1 cellular context compared by ENCODE assay signal in the genomic region with DNA sequence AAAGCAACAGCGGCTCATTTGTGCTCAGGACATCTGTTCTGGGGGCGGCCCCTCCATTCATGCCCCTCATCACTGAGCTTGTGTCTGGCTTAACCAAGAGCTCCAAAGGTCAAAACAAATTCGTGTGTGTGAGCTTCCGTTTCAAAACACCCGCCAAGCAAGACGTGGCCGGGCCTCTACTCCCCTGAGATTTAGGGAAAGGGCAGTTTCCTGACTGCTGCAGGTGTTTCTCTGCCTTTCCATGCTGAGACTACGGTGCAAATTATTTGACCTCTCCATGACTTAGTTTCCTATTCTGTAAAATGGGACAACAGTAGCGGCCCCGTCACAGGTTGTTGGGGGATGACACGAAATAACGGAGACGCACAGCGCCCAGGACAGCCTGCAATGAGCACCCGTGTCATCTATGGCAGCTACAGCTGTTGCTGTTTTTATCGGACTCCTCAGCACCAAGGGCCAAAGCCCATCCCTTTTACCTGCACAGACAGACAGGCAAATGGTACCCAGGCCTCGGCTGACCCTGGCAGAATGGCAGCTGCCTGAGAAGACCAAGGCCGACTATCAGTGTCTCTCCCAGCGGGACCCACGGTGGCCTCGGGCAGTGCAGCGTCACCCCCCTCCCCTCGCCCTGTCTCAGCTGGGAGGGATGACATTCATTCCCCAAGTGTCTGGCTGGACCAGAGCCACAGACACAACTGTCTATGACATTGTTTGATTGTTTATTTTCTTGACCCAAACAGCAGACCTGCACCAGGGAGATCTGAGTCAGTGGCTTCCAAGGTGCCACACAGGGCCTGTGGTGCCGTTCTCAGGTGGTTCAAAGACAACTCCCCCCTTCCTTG.
TF ChIP-seq lines count a peak whose summit lies in the region.

No MANE protein-coding gene starts in this region.

TF ChIP-seq in H1, 55 proteins besides CTCF, POLR2A, EP300 and RAD21:
- no peak for TF ChIP-seq KDM1A (IDR thresholded peaks at IDR 0.05; ENCODE audit: borderline replicate concordance, low read length)
- TF ChIP-seq SP2 (IDR thresholded peaks at IDR 0.05; ENCODE audit: low read length): no peak
- no peak for TF ChIP-seq POU5F1 (IDR thresholded peaks at IDR 0.05; ENCODE audit: low read depth, low read length)
- TF ChIP-seq GTF2F1 (IDR thresholded peaks at IDR 0.05; ENCODE audit: borderline replicate concordance, low read depth, low read length): no peak
- no peak for TF ChIP-seq NRF1 (IDR thresholded peaks at IDR 0.05; ENCODE audit: low read depth, low read length)
- no peak for TF ChIP-seq CEBPB (IDR thresholded peaks at IDR 0.05; ENCODE audit: low read depth, low read length)
- no peak for TF ChIP-seq E2F6 (IDR thresholded peaks at IDR 0.05)
- no peak for TF ChIP-seq JUN (IDR thresholded peaks at IDR 0.05; ENCODE audit: low read depth, low read length)
- no peak for TF ChIP-seq TBP (IDR thresholded peaks at IDR 0.05; ENCODE audit: low read depth, low read length)
- TF ChIP-seq CREB1 (IDR thresholded peaks at IDR 0.05): no peak
- no peak for TF ChIP-seq RNF2 (IDR thresholded peaks at IDR 0.05; ENCODE audit: borderline replicate concordance, low read depth, low read length, missing control alignments, poor library complexity, severe bottlenecking)
- TF ChIP-seq SIX5 (IDR thresholded peaks at IDR 0.05; ENCODE audit: low read depth, low read length): no peak
- no peak for TF ChIP-seq TEAD4 (IDR thresholded peaks at IDR 0.05; ENCODE audit: low read depth, low read length)
- no peak for TF ChIP-seq TAF1 (IDR thresholded peaks at IDR 0.05; ENCODE audit: low read depth, low read length)
- TF ChIP-seq BCL11A (IDR thresholded peaks at IDR 0.05; ENCODE audit: low read depth in 2 of 2, low read length in 2 of 2): no peak
- TF ChIP-seq HDAC2 (IDR thresholded peaks at IDR 0.05; ENCODE audit: borderline replicate concordance in 1 of 2, low read depth in 2 of 2, low read length in 2 of 2): no peak
- TF ChIP-seq TAF7 (optimal IDR thresholded peaks at IDR 0.05; ENCODE audit: borderline replicate concordance, low read depth, low read length): no peak
- TF ChIP-seq BRCA1 (IDR thresholded peaks at IDR 0.05; ENCODE audit: low read depth, low read length): no peak
- TF ChIP-seq SIRT6 (IDR thresholded peaks at IDR 0.05; ENCODE audit: low read length): no peak
- TF ChIP-seq, protein P1, sequence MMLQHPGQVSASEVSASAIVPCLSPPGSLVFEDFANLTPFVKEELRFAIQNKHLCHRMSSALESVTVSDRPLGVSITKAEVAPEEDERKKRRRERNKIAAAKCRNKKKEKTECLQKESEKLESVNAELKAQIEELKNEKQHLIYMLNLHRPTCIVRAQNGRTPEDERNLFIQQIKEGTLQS (IDR thresholded peaks at IDR 0.05; ENCODE audit: insufficient read depth, low read depth, low read length): no peak
